Comparison of ENCODE assay signal across 8 cellular contexts in genomic region chr17:45312477-45313418, GRCh38. TPM values are rescaled to one million over a fixed set of nuclear protein-coding genes. Genes with fewer than 3 reads are reported as not detected.
DNase-seq lines count a peak whose midpoint lies in the region; ATAC-seq and TF ChIP-seq lines count a peak whose summit lies in the region.

No MANE protein-coding gene starts in this region.

- no peaks in the 10 kb centered on the region for H3K9me3 Mint-ChIP-seq in dendritic cell treated with granulocyte-macrophage colony-stimulating factor and Interleukin-4, amounts not matched to agents 40 ng/mL and 50 ng/mL, for 4 days
- no peaks in the 10 kb centered on the region for H3K9me3 Mint-ChIP-seq in H9

- peak overlapping the region; percentile 40 for H3K4me3 ChIP-seq in PC-9

- H3K56ac ChIP-seq in H9 (ENCODE audit: insufficient read length, low read depth, low read length): no peak overlapping the region

- TF ChIP-seq CTCF in PC-9 (conservative IDR thresholded peaks at IDR 0.05): no peak
- no peak for TF ChIP-seq CTCF in H9 (conservative IDR thresholded peaks at IDR 0.05)

- no peak overlapping the region for H3K9ac ChIP-seq in H9 (ENCODE audit: extremely low read depth, insufficient read length, low read length)

- peak overlapping the region; percentile 62 for H3K4me3 Mint-ChIP-seq in dendritic cell treated with granulocyte-macrophage colony-stimulating factor and Interleukin-4, amounts not matched to agents 40 ng/mL and 50 ng/mL, for 4 days
- no peak overlapping the region for H3K4me3 Mint-ChIP-seq in H9

- H3K4me2 ChIP-seq in PC-9: peak overlapping the region; percentile 81
- no peak overlapping the region for H3K4me2 ChIP-seq in H9 (ENCODE audit: insufficient read depth, insufficient read length, low read length)

- H3K9me3 ChIP-seq in PC-9 (ENCODE audit: insufficient read depth, low read depth) (no peaks in the 10 kb centered on the region), H9 (ENCODE audit: control insufficient read depth, low read depth, low read length) (no peaks in the 10 kb centered on the region)

- no peaks in the 10 kb centered on the region for H3K79me1 ChIP-seq in H9 (ENCODE audit: insufficient read depth, low read depth, low read length, poor library complexity, severe bottlenecking)

- no peak for ATAC-seq in HG02610 (IDR thresholded peaks at IDR 0.05; ENCODE audit: unreplicated experiment)

- H3K79me2 ChIP-seq in PC-9 (ENCODE audit: low read depth): peaks cover 85% of the 10 kb centered on the region
- H3K79me2 ChIP-seq in H9 (ENCODE audit: insufficient read depth, low read length): peaks cover 9% of the 10 kb centered on the region; the same call in 1 of the 2 replicates

- H4K8ac ChIP-seq in H9 (replicated peaks; ENCODE audit: insufficient read length, low read depth, low read length): no peak overlapping the region

- peak overlapping the region; percentile 96 for H3K27ac Mint-ChIP-seq in dendritic cell treated with granulocyte-macrophage colony-stimulating factor and Interleukin-4, amounts not matched to agents 40 ng/mL and 50 ng/mL, for 4 days
- no peak overlapping the region; a peak in 1 of 7 replicates for H3K27ac Mint-ChIP-seq in H9

- peak; percentile 50 for DNase-seq in DMS53 treated with DMSO at 0.1 percent for 48 hours (lab: John Stamatoyannopoulos, UW; ENCODE audit: unreplicated experiment)
- DNase-seq in PC-9: peak in 1 of 2 experiments; percentile 55
- DNase-seq in pons (ENCODE audit: low spot score): peak; percentile 6
- no peak for DNase-seq in LoVo (ENCODE audit: low spot score)
- DNase-seq in H9: no peak
- DNase-seq in HK-2 (ENCODE audit: unreplicated experiment): no peak

- no peak overlapping the region for H3K4ac ChIP-seq in H9 (ENCODE audit: low read depth, low read length)

- no CpG with 5 or more reads among the region's 8 CpGs for WGBS in H9 (ENCODE audit: extremely low coverage, insufficient read length, low lambda C conversion rate)

- H2AFZ ChIP-seq in PC-9 (no peak overlapping the region), H9 (ENCODE audit: low read length) (no peak overlapping the region)

- intact Hi-C loops in PC-9 (cut with micrococcal nuclease; ENCODE audit: unreplicated experiment): loop anchor here (1.0 to 10.0 kb wide), 2 partner anchors 18 to 178 kb away; partner anchors contain the start of genes ACBD4 and PLCD3
- intact Hi-C loops in dendritic cell treated with granulocyte-macrophage colony-stimulating factor and Interleukin-4, amounts not matched to agents 40 ng/mL and 50 ng/mL, for 4 days (cut with micrococcal nuclease): no loop called here

- H3K9me2 ChIP-seq in PC-9 (ENCODE audit: insufficient read depth): no peaks in the 10 kb centered on the region

- H2BK12ac ChIP-seq in H9 (ENCODE audit: insufficient read length, low read depth, low read length): no peak overlapping the region

- H3K36me3 ChIP-seq in PC-9 (ENCODE audit: low read depth): peaks cover 30% of the 10 kb centered on the region

- POLR2A ChIA-PET in PC-9 (lab: Charles Lee; ENCODE audit: unreplicated experiment): interaction anchor here (0.5 to 1.2 kb wide), 7 partner anchors 18 to 632 kb away, joined by 3 to 26 read pairs (median 4); no protein-coding TSS in a partner anchor

- peaks cover 84% of the 10 kb centered on the region for H3K4me1 Mint-ChIP-seq in dendritic cell treated with granulocyte-macrophage colony-stimulating factor and Interleukin-4, amounts not matched to agents 40 ng/mL and 50 ng/mL, for 4 days (ENCODE audit: low read depth)
- peaks cover 34% of the 10 kb centered on the region in 2 experiments for H3K4me1 Mint-ChIP-seq in H9

- H3K18ac ChIP-seq in H9 (ENCODE audit: insufficient read length, low read depth, low read length): no peak overlapping the region

- peaks cover 44% of the 10 kb centered on the region for H4K20me1 ChIP-seq in PC-9 (ENCODE audit: insufficient read depth)
- no peaks in the 10 kb centered on the region for H4K20me1 ChIP-seq in H9 (ENCODE audit: control insufficient read depth, insufficient read depth, insufficient read length)

- H3K23ac ChIP-seq in H9 (ENCODE audit: insufficient read length, low read depth, low read length): no peak overlapping the region

- no peak overlapping the region for H2BK20ac ChIP-seq in H9 (ENCODE audit: low read depth, low read length, poor library complexity, severe bottlenecking)

- H2BK5ac ChIP-seq in H9 (ENCODE audit: insufficient read length, low read length): no peak overlapping the region

- H3T11ph ChIP-seq in H9 (ENCODE audit: low read length): no peak overlapping the region

- H2BK15ac ChIP-seq in H9 (ENCODE audit: low read depth, low read length): no peak overlapping the region

- H2AK5ac ChIP-seq in H9 (ENCODE audit: insufficient read length, low read length): no peak overlapping the region

- no peak overlapping the region for H2BK120ac ChIP-seq in H9 (ENCODE audit: low read depth, low read length, poor library complexity, severe bottlenecking)

- peaks cover 10% of the 10 kb centered on the region for H3K23me2 ChIP-seq in H9 (ENCODE audit: insufficient read length, low read depth, low read length, poor library complexity, severe bottlenecking)

- no peaks in the 10 kb centered on the region for H3K27me3 Mint-ChIP-seq in dendritic cell treated with granulocyte-macrophage colony-stimulating factor and Interleukin-4, amounts not matched to agents 40 ng/mL and 50 ng/mL, for 4 days
- peaks cover 3% of the 10 kb centered on the region; the same call in 1 of the 2 replicates for H3K27me3 Mint-ChIP-seq in H9 (ENCODE audit: low read depth)

- H3K27ac ChIP-seq in PC-9 (peak overlapping the region; percentile 80), H9 (ENCODE audit: insufficient read length, low read depth, low read length) (no peak overlapping the region)

- H3K36me3 Mint-ChIP-seq in dendritic cell treated with granulocyte-macrophage colony-stimulating factor and Interleukin-4, amounts not matched to agents 40 ng/mL and 50 ng/mL, for 4 days (ENCODE audit: low read depth): peaks cover 86% of the 10 kb centered on the region
- peaks cover 0 to 6% (median 0%) of the 10 kb centered on the region in 3 experiments; a peak in 3 of 7 replicates for H3K36me3 Mint-ChIP-seq in H9 (ENCODE audit: insufficient read depth in 1 of 3, low read depth in 3 of 3)

- CTCF ChIA-PET in PC-9 (lab: Charles Lee): interaction anchor here (0.5 to 2.8 kb wide), 7 partner anchors 9 to 177 kb away, joined by 3 to 8 read pairs (median 4); partner anchors contain the start of gene ACBD4

- H3K27me3 ChIP-seq in PC-9 (ENCODE audit: insufficient read depth, low read depth) (no peaks in the 10 kb centered on the region), H9 (ENCODE audit: insufficient read depth, low read length) (no peaks in the 10 kb centered on the region; the same call in 1 of the 2 replicates)

- H3K14ac ChIP-seq in H9 (ENCODE audit: insufficient read depth, low read length): no peak overlapping the region

- H3K4me1 ChIP-seq in PC-9 (replicated peaks; ENCODE audit: insufficient read depth): peaks cover 74% of the 10 kb centered on the region
- peaks cover 3% of the 10 kb centered on the region; the same call in 1 of the 2 replicates for H3K4me1 ChIP-seq in H9 (ENCODE audit: insufficient read depth, low read length)

- peaks cover 72% of the 10 kb centered on the region for H3F3A ChIP-seq in PC-9 (ENCODE audit: insufficient read depth, low read depth)

- no peak overlapping the region for H4K5ac ChIP-seq in H9 (ENCODE audit: insufficient read length, low read depth, low read length)

- H4K91ac ChIP-seq in H9 (ENCODE audit: insufficient read length, low read depth, low read length): no peak overlapping the region

- BruUV-seq in PC-9 (replicated peaks; lab: Mats Ljungman, UMichigan): no TSS peak

RNA-seq across cellular contexts. Expression of gene MAP3K14, which starts 4.1 kb away (rescaled TPM):
- total RNA-seq in PC-9 (2021) (58.3 and 72.4 TPM in 2 replicates), H9 (2021) (7.6 and 7.8 TPM in 2 replicates)

RNA-seq across cellular contexts. Expression of gene SPATA32, which starts 50.9 kb away (rescaled TPM):
- total RNA-seq in PC-9 (2021): 0.35 and 0.48 TPM in 2 replicates
- total RNA-seq in H9 (2021): 0.42 and 0.81 TPM in 2 replicates

Comparison
In these comparisons a context has a peak if more than half of its experiments do, and no peak if none do; other contexts are left out.
1. DNase-seq: peak in DMS53 treated with DMSO at 0.1 percent for 48 hours (single experiment) and pons (single experiment); none in LoVo (single experiment), H9 (single experiment) and HK-2 (single experiment).